9 cellular contexts compared by ENCODE assay signal in genomic region chr6:131368077-131368911, GRCh38.
DNase-seq lines count a peak whose midpoint lies in the region; ATAC-seq and TF ChIP-seq lines count a peak whose summit lies in the region.
"Had no signal": no experiment of that assay in that cellular context is flagged by ENCODE, and none has a peak within 500 bp of the region (broad histone marks: within the 10 kb centered on the region; RNA-seq: fewer than 3 reads in every experiment).

No MANE protein-coding gene starts in this region.

- DNase-seq in GM06990 (ENCODE audit: extremely low read depth, insufficient read length) (peak; percentile 66), M059J (ENCODE audit: low read depth) (peak; percentile 49), choroid plexus epithelial cell (ENCODE audit: low read depth) (peak; percentile 29), osteoblast (ENCODE audit: insufficient read length, low spot score, missing footprints) (peak; percentile 66), dermis blood vessel endothelial cell (no peak), HCEC 1CT (no peak)
- DNase-seq in activated CD4-positive, alpha-beta T cell treated with anti-CD3 and anti-CD28 coated beads for 36 hours = no peak
- DNase-seq: IMR-90 had no signal

- no peak overlapping the region for H3K4me3 Mint-ChIP-seq in activated CD4-positive, alpha-beta T cell treated with anti-CD3 and anti-CD28 coated beads for 36 hours

- H3K27ac ChIP-seq in osteoblast (ENCODE audit: low read depth, low read length) = no peak overlapping the region

- no peaks in the 10 kb centered on the region for H3K27me3 ChIP-seq in GM06990 (replicated peaks; ENCODE audit: control insufficient read depth, insufficient read depth, low read length)
- no peaks in the 10 kb centered on the region for H3K27me3 ChIP-seq in osteoblast (ENCODE audit: insufficient read depth, low read length)

- no peaks in the 10 kb centered on the region for H3K79me2 ChIP-seq in osteoblast (ENCODE audit: insufficient read depth, low read length)

- no peaks in the 10 kb centered on the region for H3K36me3 Mint-ChIP-seq in activated CD4-positive, alpha-beta T cell treated with anti-CD3 and anti-CD28 coated beads for 36 hours (ENCODE audit: low read depth)

- CTCF ChIA-PET in activated CD4-positive, alpha-beta T cell treated with anti-CD3 and anti-CD28 coated beads for 36 hours (lab: Charles Lee) = interaction anchor here (0.6 to 1.7 kb wide), 3 partner anchors 9 to 409 kb away, joined by 3 to 5 read pairs (median 4); no protein-coding TSS in a partner anchor

- H3K27me3 Mint-ChIP-seq in activated CD4-positive, alpha-beta T cell treated with anti-CD3 and anti-CD28 coated beads for 36 hours = no peaks in the 10 kb centered on the region

- no peaks in the 10 kb centered on the region for H3K36me3 ChIP-seq in GM06990 (ENCODE audit: control insufficient read depth, insufficient read depth, low read length)
- no peaks in the 10 kb centered on the region for H3K36me3 ChIP-seq in osteoblast (ENCODE audit: insufficient read depth, low read length)

- POLR2A ChIA-PET in activated CD4-positive, alpha-beta T cell treated with anti-CD3 and anti-CD28 coated beads for 36 hours (lab: Charles Lee) = interaction anchor here (0.6 kb wide), 1 partner anchor 83 kb away, joined by 3 read pairs; no protein-coding TSS in a partner anchor

- no peak overlapping the region for H3K27ac Mint-ChIP-seq in activated CD4-positive, alpha-beta T cell treated with anti-CD3 and anti-CD28 coated beads for 36 hours

- intact Hi-C loops in activated CD4-positive, alpha-beta T cell treated with anti-CD3 and anti-CD28 coated beads for 36 hours (cut with DNase I, micrococcal nuclease) = no loop called here

- TF ChIP-seq CTCF in GM06990 (IDR thresholded peaks at IDR 0.05; ENCODE audit: insufficient read depth, low read length, poor library complexity, severe bottlenecking) (no peak), choroid plexus epithelial cell (conservative IDR thresholded peaks at IDR 0.05; ENCODE audit: low read depth, low read length) (peak; percentile 30), osteoblast (IDR thresholded peaks at IDR 0.05; ENCODE audit: extremely low read depth, low read depth, low read length) (peak; percentile 21)

- no peaks in the 10 kb centered on the region for H3K9me3 ChIP-seq in osteoblast (ENCODE audit: low read depth, low read length)

- H3K4me1 Mint-ChIP-seq in activated CD4-positive, alpha-beta T cell treated with anti-CD3 and anti-CD28 coated beads for 36 hours = peaks cover 16% of the 10 kb centered on the region

- peaks cover 24% of the 10 kb centered on the region for H3K4me1 ChIP-seq in osteoblast (ENCODE audit: insufficient read depth, low read length)

- ATAC-seq in GM21529 (IDR thresholded peaks at IDR 0.05; ENCODE audit: unreplicated experiment) = peak; percentile 82
- no peak for ATAC-seq in activated CD4-positive, alpha-beta T cell treated with anti-CD3 and anti-CD28 coated beads for 36 hours

- H3K9me3 Mint-ChIP-seq in activated CD4-positive, alpha-beta T cell treated with anti-CD3 and anti-CD28 coated beads for 36 hours (ENCODE audit: low read depth) = no peaks in the 10 kb centered on the region

- peak overlapping the region; percentile 44 for H2AFZ ChIP-seq in osteoblast (ENCODE audit: low read length)

- no peak overlapping the region for H3K4me3 ChIP-seq in GM06990 (replicated peaks; ENCODE audit: low read depth, low read length)
- H3K4me3 ChIP-seq in choroid plexus epithelial cell (ENCODE audit: low read depth, low read length) = no peak overlapping the region
- peak overlapping the region; percentile 3 for H3K4me3 ChIP-seq in osteoblast (ENCODE audit: insufficient read depth, low read length)

- no peaks in the 10 kb centered on the region for H4K20me1 ChIP-seq in osteoblast (ENCODE audit: insufficient read depth, low read length)

- H3K4me2 ChIP-seq in osteoblast (ENCODE audit: insufficient read depth, low read length) = peak overlapping the region; percentile 52

Comparison
In these comparisons a context has a peak if more than half of its experiments do, and no peak if none do; other contexts are left out.
1. DNase-seq: peak in GM06990 (single experiment), M059J (single experiment), choroid plexus epithelial cell (single experiment) and osteoblast (single experiment); none in dermis blood vessel endothelial cell (single experiment), HCEC 1CT (single experiment) and activated CD4-positive, alpha-beta T cell treated with anti-CD3 and anti-CD28 coated beads for 36 hours (single experiment).